Comparison of ENCODE assay signal across 12 cellular contexts in the genomic region with DNA sequence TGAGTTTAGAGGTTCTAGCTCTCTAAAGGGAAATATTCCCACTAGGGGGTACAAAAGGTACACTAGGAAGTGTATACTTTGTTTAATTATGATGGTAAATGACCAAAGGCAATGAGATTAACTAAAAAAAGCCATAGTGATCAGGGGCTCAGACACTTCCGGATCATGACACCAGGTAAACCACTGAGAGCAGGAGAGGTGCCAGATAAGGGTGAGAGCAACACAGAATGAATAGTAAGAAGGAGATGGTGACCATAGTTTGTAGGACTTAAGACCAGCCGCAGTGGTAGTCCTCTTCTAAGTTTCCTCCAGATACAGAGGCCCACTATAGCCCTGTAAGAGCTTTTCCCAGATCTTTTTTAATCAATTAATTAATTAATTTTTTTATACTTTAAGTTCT. TPM values are rescaled to one million over a fixed set of nuclear protein-coding genes. Genes with fewer than 3 reads are reported as not detected.
"Had no signal": no experiment of that assay in that cellular context is flagged by ENCODE, and none has a peak within 500 bp of the region (broad histone marks: within the 10 kb centered on the region; RNA-seq: fewer than 3 reads in every experiment).

No MANE protein-coding gene starts in this region.

- H3K4me2 ChIP-seq: GM23338 had no signal

- H3K4me1 ChIP-seq: HAP-1 had no signal

- DNase-seq: GM23248, GOT3, H7, H9, HCEC 1CT, HFFc6 had no signal

- H3K36me3 ChIP-seq: HAP-1 had no signal

- H3K9ac ChIP-seq: GM23248 had no signal

- H3K4me3 ChIP-seq: GM23248, GM23338, HAP-1 had no signal

- FAIRE-seq: H1, H54 had no signal

- H3K27ac ChIP-seq: GM23248 had no signal

- H2AFZ ChIP-seq: GM23248, GM23338 had no signal

- ATAC-seq: GM23338, HCT116 had no signal

- H3K9me3 ChIP-seq: HAP-1 had no signal

RNA-seq across cellular contexts. Expression of gene OR2J2, which starts 40.8 kb away (rescaled TPM):
- total RNA-seq: GM23248, GM23338, H1, H4, H7, H9, HFFc6 had no signal
- polyA plus RNA-seq: GM23248, GM23338, H1 had no signal
